ENCODE assay signal across 27 cellular contexts in genomic region chr3:32797776-32798175, GRCh38. TPM values are rescaled to one million over a fixed set of nuclear protein-coding genes. Genes with fewer than 3 reads are reported as not detected.
DNase-seq lines count a peak whose midpoint lies in the region; ATAC-seq and TF ChIP-seq lines count a peak whose summit lies in the region.
"Had no signal": no experiment of that assay in that cellular context is flagged by ENCODE, and none has a peak within 500 bp of the region (broad histone marks: within the 10 kb centered on the region; RNA-seq: fewer than 3 reads in every experiment).

No MANE protein-coding gene starts in this region.

- DNase-seq in EH (ENCODE audit: low read depth) (peak; percentile 29), RWPE2 (ENCODE audit: low spot score) (no peak), epithelial cell of esophagus (ENCODE audit: low read depth) (peak; percentile 47), osteoblast (ENCODE audit: insufficient read length, low spot score, missing footprints) (peak; percentile 23), tibial artery (no peak), left ventricle myocardium superior (no peak), MV-4-11 (lab: John Stamatoyannopoulos, UW) (no peak)
- DNase-seq: ACHN; Caco-2; CD4-positive, alpha-beta memory T cell; DMS153; MG63; NCI-H1105; NCI-H146; NCI-H2029; NCI-H226; NCI-H524; NCI-H774; SJCRH30 had no signal

- no peak overlapping the region for H3K4me3 ChIP-seq in RWPE2 (ENCODE audit: severe bottlenecking)
- H3K4me3 ChIP-seq in epithelial cell of esophagus (ENCODE audit: low read length), result no peak overlapping the region
- no peak overlapping the region for H3K4me3 ChIP-seq in osteoblast (ENCODE audit: insufficient read depth, low read length)
- no peak overlapping the region for H3K4me3 ChIP-seq in tibial artery
- H3K4me3 ChIP-seq: BLaER1 treated with 17β-estradiol and CSF1 and Interleukin-3, amounts not matched to agents 10 nM and 100 nM; GM23338; HAP-1; MG63; SJCRH30 had no signal

- H4K20me1 ChIP-seq in osteoblast (ENCODE audit: insufficient read depth, low read length), result no peaks in the 10 kb centered on the region
- H4K20me1 ChIP-seq: BLaER1 treated with 17β-estradiol and CSF1 and Interleukin-3, amounts not matched to agents 10 nM and 100 nM had no signal

- intact Hi-C loops in tibial artery (cut with DNase I; ENCODE audit: low total_unique reads), result no loop called here
- intact Hi-C loops in left ventricle myocardium superior (cut with micrococcal nuclease), result no loop called here

- H3K9me3 ChIP-seq in RWPE2 (ENCODE audit: severe bottlenecking), result no peaks in the 10 kb centered on the region
- no peaks in the 10 kb centered on the region for H3K9me3 ChIP-seq in osteoblast (ENCODE audit: low read depth, low read length)
- no peaks in the 10 kb centered on the region for H3K9me3 ChIP-seq in tibial artery
- H3K9me3 ChIP-seq: Caco-2, HAP-1, MG63, SJCRH30 had no signal

- H3K4me2 ChIP-seq in osteoblast (ENCODE audit: insufficient read depth, low read length), result no peak overlapping the region
- H3K4me2 ChIP-seq: BLaER1 treated with 17β-estradiol and CSF1 and Interleukin-3, amounts not matched to agents 10 nM and 100 nM; GM23338 had no signal

- no peak overlapping the region for H2AFZ ChIP-seq in osteoblast (ENCODE audit: low read length)
- H2AFZ ChIP-seq: GM23338 had no signal

- H3K4me1 ChIP-seq in RWPE2 (ENCODE audit: insufficient read depth, poor library complexity, severe bottlenecking), result no peaks in the 10 kb centered on the region
- no peaks in the 10 kb centered on the region for H3K4me1 ChIP-seq in osteoblast (ENCODE audit: insufficient read depth, low read length)
- no peaks in the 10 kb centered on the region for H3K4me1 ChIP-seq in tibial artery
- H3K4me1 ChIP-seq: BLaER1 treated with 17β-estradiol and CSF1 and Interleukin-3, amounts not matched to agents 10 nM and 100 nM; SJCRH30 had no signal

- H3K27me3 ChIP-seq in RWPE2 (ENCODE audit: insufficient read depth, poor library complexity, severe bottlenecking) (no peaks in the 10 kb centered on the region), osteoblast (ENCODE audit: insufficient read depth, low read length) (peaks cover 2% of the 10 kb centered on the region), tibial artery (no peaks in the 10 kb centered on the region)
- H3K27me3 ChIP-seq: BLaER1 treated with 17β-estradiol and CSF1 and Interleukin-3, amounts not matched to agents 10 nM and 100 nM; MG63; SJCRH30 had no signal

- no peaks in the 10 kb centered on the region for H3K79me2 ChIP-seq in osteoblast (ENCODE audit: insufficient read depth, low read length)

- peak; percentile 38; the same call in 1 of the 3 replicates for ATAC-seq in RWPE2 (ENCODE audit: low read depth)
- no peak for ATAC-seq in left ventricle myocardium superior
- ATAC-seq in GM18498 (IDR thresholded peaks at IDR 0.05; ENCODE audit: unreplicated experiment), result no peak
- ATAC-seq: GM23338, Panc1 had no signal

- H3K36me3 ChIP-seq in RWPE2 (ENCODE audit: low read depth) (no peaks in the 10 kb centered on the region), osteoblast (ENCODE audit: insufficient read depth, low read length) (no peaks in the 10 kb centered on the region), tibial artery (no peaks in the 10 kb centered on the region)
- H3K36me3 ChIP-seq: BLaER1 treated with 17β-estradiol and CSF1 and Interleukin-3, amounts not matched to agents 10 nM and 100 nM; HAP-1; MG63; SJCRH30 had no signal

- TF ChIP-seq CTCF in RWPE2 (IDR thresholded peaks at IDR 0.05; ENCODE audit: poor library complexity, severe bottlenecking) (no peak), epithelial cell of esophagus (IDR thresholded peaks at IDR 0.05; ENCODE audit: insufficient read depth, low read depth, low read length, missing control alignments) (no peak), osteoblast (IDR thresholded peaks at IDR 0.05; ENCODE audit: extremely low read depth, low read depth, low read length) (no peak), tibial artery (IDR thresholded peaks at IDR 0.05) (no peak)

- H3K27ac ChIP-seq in RWPE2 (ENCODE audit: poor library complexity, severe bottlenecking) (no peak overlapping the region), osteoblast (ENCODE audit: low read depth, low read length) (no peak overlapping the region), tibial artery (no peak overlapping the region)
- H3K27ac ChIP-seq: 22Rv1; BLaER1 treated with 17β-estradiol and CSF1 and Interleukin-3, amounts not matched to agents 10 nM and 100 nM; SJCRH30 had no signal

RNA-seq across cellular contexts. Expression of gene TRIM71, which starts 20.0 kb away (rescaled TPM):
- not detected in 2 replicates for total RNA-seq in osteoblast
- not detected for total RNA-seq in left ventricle myocardium superior
- total RNA-seq: CD4-positive, alpha-beta memory T cell; Daoy; LHCN-M2; SJCRH30 had no signal

Comparison
In these comparisons a context has a peak if more than half of its experiments do, and no peak if none do; other contexts are left out.
1. DNase-seq: peak in EH (single experiment), epithelial cell of esophagus (single experiment) and osteoblast (single experiment); none in RWPE2 (single experiment), tibial artery (0 of 2), left ventricle myocardium superior (single experiment) and MV-4-11 (single experiment).